ENCODE assay signal across 15 cellular contexts in the genomic region with DNA sequence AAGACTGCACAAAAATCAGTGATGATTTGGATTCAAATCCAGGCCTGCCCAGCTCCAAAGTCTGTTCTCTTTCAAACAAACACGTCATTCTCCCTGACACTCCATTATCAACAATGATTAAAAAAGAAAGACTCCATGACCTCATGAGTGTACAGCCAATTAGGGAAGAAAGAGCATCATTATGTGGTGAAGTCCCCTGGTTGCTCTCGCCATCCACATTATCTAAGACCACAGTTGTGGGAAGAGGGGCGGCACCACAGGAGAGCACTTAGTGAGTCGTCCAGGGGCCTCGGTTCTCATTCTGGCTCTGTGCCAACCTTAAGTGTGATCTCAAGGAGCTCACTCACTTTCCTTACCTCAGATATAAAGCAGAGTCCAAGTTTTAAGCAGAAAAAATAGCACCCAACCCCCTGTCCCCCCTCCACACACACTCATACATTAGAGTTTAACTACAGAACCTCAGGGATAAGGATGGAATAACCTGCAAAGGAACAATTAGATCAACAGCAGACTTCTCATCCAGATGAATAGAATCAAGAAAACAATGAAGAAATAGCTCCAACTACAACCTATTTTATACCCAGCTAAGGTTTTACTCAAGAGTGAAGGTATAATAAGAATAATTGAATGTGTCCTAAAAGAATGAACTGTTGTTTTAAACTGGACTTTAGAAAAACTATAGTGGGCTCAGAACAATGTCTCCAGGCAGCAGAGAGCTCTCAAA. TPM values are rescaled to one million over a fixed set of nuclear protein-coding genes. Genes with fewer than 3 reads are reported as not detected.
DNase-seq lines count a peak whose midpoint lies in the region; ATAC-seq and TF ChIP-seq lines count a peak whose summit lies in the region.
"Had no signal": no experiment of that assay in that cellular context is flagged by ENCODE, and none has a peak within 500 bp of the region (broad histone marks: within the 10 kb centered on the region; RNA-seq: fewer than 3 reads in every experiment).

No MANE protein-coding gene starts in this region.

- H3K4me3 ChIP-seq in esophagus (ENCODE audit: low read depth in 1 of 2, low read length in 2 of 2) (no peak overlapping the region), liver (ENCODE audit: low read depth in 1 of 3, low read length in 3 of 3) (no peak overlapping the region), suprapubic skin (no peak overlapping the region)
- H3K4me3 ChIP-seq: thoracic aorta had no signal

- TF ChIP-seq EP300 in Ishikawa (IDR thresholded peaks at IDR 0.05; ENCODE audit: borderline replicate concordance) (no peak), suprapubic skin (IDR thresholded peaks at IDR 0.05) (no peak)

- ATAC-seq in GM18873 (IDR thresholded peaks at IDR 0.05; ENCODE audit: low FRiP score, unreplicated experiment) = no peak

- WGBS in esophagus, 2 donors = 55 to 72% methylated on average over 5 of the region's 5 CpGs
- 72% methylated on average over 5 of the region's 5 CpGs for WGBS in liver
- 71% methylated on average over 5 of the region's 5 CpGs for WGBS in suprapubic skin

- H3K36me3 ChIP-seq in esophagus (ENCODE audit: control insufficient read depth in 2 of 2, insufficient read depth in 2 of 2, low read length in 1 of 2) = no peaks in the 10 kb centered on the region
- no peaks in the 10 kb centered on the region for H3K36me3 ChIP-seq in liver (ENCODE audit: control insufficient read depth in 4 of 4, insufficient read depth in 3 of 4, low read depth in 1 of 4, low read length in 3 of 4)
- H3K36me3 ChIP-seq in suprapubic skin = no peaks in the 10 kb centered on the region
- H3K36me3 ChIP-seq: thoracic aorta had no signal

- TF ChIP-seq RAD21 in Ishikawa (IDR thresholded peaks at IDR 0.05; ENCODE audit: low read depth) (no peak), liver (IDR thresholded peaks at IDR 0.05) (no peak)

- TF ChIP-seq POLR2A in suprapubic skin (IDR thresholded peaks at IDR 0.05) = no peak

- no peaks in the 10 kb centered on the region for H3K4me1 ChIP-seq in esophagus (ENCODE audit: control insufficient read depth in 2 of 2, insufficient read depth in 2 of 2, low read length in 1 of 2)
- H3K4me1 ChIP-seq in liver (ENCODE audit: control insufficient read depth in 4 of 4, insufficient read depth in 4 of 4, low read length in 3 of 4) = no peaks in the 10 kb centered on the region
- peaks cover 7% of the 10 kb centered on the region for H3K4me1 ChIP-seq in suprapubic skin

- no peaks in the 10 kb centered on the region for H3K27me3 ChIP-seq in esophagus (ENCODE audit: control insufficient read depth in 1 of 2, insufficient read depth in 2 of 2, low read length in 2 of 2)
- no peaks in the 10 kb centered on the region for H3K27me3 ChIP-seq in liver (ENCODE audit: control insufficient read depth in 4 of 4, insufficient read depth in 4 of 4, low read length in 3 of 4)
- no peaks in the 10 kb centered on the region for H3K27me3 ChIP-seq in suprapubic skin

- DNase-seq in stimulated activated CD8-positive, alpha-beta memory T cell treated with anti-CD3 and anti-CD28 coated beads, Interleukin-4, amount 100 ng/mL, for 48 hours = peak; percentile 25
- DNase-seq in stimulated activated CD4-positive, alpha-beta T cell treated with anti-CD3 and anti-CD28 coated beads, Interleukin-4, amount 100 ng/mL, for 24 hours = no peak
- DNase-seq in NCI-H345 treated with DMSO at 0.1 percent for 48 hours (lab: John Stamatoyannopoulos, UW; ENCODE audit: unreplicated experiment) (no peak), suprapubic skin (ENCODE audit: low spot score in 2 of 2) (no peak)
- DNase-seq: activated naive CD4-positive, alpha-beta T cell treated with Interleukin-2 at 50 U/mL for 16 hours; central memory CD4-positive, alpha-beta T cell; glutamatergic neuron; NCI-H187; NCI-H526 treated with DMSO at 0.1 percent for 48 hours; stimulated activated CD4-positive, alpha-beta T cell treated with anti-CD3 and anti-CD28 coated beads, Interleukin-15, amount 100 ng/mL, for 24 hours had no signal

- H3K9me3 ChIP-seq in esophagus (ENCODE audit: control insufficient read depth in 2 of 2, insufficient read depth in 1 of 2, low read depth in 1 of 2, low read length in 1 of 2) = peaks cover 0 to 2% of the 10 kb centered on the region in 2 donors
- H3K9me3 ChIP-seq in liver (ENCODE audit: control insufficient read depth in 4 of 4, low read length in 3 of 4) = peaks cover 0 to 13% (median 2%) of the 10 kb centered on the region in 4 donors
- H3K9me3 ChIP-seq in suprapubic skin = no peaks in the 10 kb centered on the region
- H3K9me3 ChIP-seq: thoracic aorta had no signal

- H3K27ac ChIP-seq in esophagus (ENCODE audit: low read depth in 2 of 2, low read length in 1 of 2) (peak overlapping the region; percentile 2 to 65), liver (ENCODE audit: low read depth in 1 of 2, low read length in 2 of 2) (peak overlapping the region; percentile 35 to 61), suprapubic skin (no peak overlapping the region)

- no peak overlapping the region for H3K9ac ChIP-seq in liver (ENCODE audit: low read depth in 1 of 2, low read length in 2 of 2)

- TF ChIP-seq CTCF in liver (IDR thresholded peaks at IDR 0.05; ENCODE audit: low read depth, low read length, missing input control) (no peak), suprapubic skin (IDR thresholded peaks at IDR 0.05) (no peak)

TF ChIP-seq in Ishikawa, 13 proteins besides CTCF, POLR2A, EP300 and RAD21:
- TF ChIP-seq NFIC (IDR thresholded peaks at IDR 0.05) (peak; percentile 30; the same call in 1 of the 2 replicates), CREB1 (IDR thresholded peaks at IDR 0.05; ENCODE audit: low read depth) (no peak)

TF ChIP-seq in liver, 16 proteins besides CTCF, POLR2A, EP300 and RAD21:
- no peak for TF ChIP-seq JUND (IDR thresholded peaks at IDR 0.05)
- TF ChIP-seq HNF4G (IDR thresholded peaks at IDR 0.05) = no peak
- TF ChIP-seq, protein P1, sequence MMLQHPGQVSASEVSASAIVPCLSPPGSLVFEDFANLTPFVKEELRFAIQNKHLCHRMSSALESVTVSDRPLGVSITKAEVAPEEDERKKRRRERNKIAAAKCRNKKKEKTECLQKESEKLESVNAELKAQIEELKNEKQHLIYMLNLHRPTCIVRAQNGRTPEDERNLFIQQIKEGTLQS (IDR thresholded peaks at IDR 0.05) = no peak
- no peak for TF ChIP-seq FOXA1 (IDR thresholded peaks at IDR 0.05)
- no peak for TF ChIP-seq YY1 (IDR thresholded peaks at IDR 0.05)

RNA-seq across cellular contexts. Expression of a gene that starts 47.8 kb away (rescaled TPM):
- polyA plus RNA-seq in esophagus = 100 to 1,000 TPM; 105 to 123 TPM
- 10 to 100 TPM; 34.9 to 36.5 TPM for total RNA-seq in liver
- polyA plus RNA-seq in liver = 10 to 100 TPM; 16.9 to 82.0 TPM
- 100 to 1,000 TPM; 105 to 123 (median 109) TPM for total RNA-seq in suprapubic skin
